Comparison of ENCODE assay signal across 10 cellular contexts in the genomic region with DNA sequence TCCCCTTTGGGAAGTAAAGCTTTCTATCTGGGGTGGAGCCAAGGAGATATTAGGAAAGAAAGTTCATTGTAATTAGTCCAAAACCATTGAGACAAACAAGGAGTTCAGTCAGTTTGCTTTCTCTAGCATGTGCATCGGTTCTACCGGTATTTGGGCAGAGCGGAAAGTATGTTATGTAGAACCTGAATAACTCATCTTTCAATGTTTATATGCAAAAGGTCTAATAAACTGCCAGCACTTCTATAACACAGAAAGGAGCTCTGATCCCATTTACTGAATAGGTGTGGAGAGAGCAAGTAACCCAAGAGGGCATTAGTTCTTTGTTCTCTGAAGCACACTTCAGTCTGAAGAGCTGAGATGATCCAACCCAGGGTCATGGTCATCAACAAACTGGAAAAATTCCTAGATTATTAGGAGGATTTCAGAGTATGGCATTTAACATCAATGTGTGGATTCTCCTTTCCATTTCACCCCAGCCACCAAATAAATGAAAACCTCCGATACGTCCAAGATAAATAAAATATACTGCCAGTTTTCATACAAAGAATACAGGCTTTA. TPM values are rescaled to one million over a fixed set of nuclear protein-coding genes. Genes with fewer than 3 reads are reported as not detected.
DNase-seq lines count a peak whose midpoint lies in the region; ATAC-seq and TF ChIP-seq lines count a peak whose summit lies in the region.
"Had no signal": no experiment of that assay in that cellular context is flagged by ENCODE, and none has a peak within 500 bp of the region (broad histone marks: within the 10 kb centered on the region; RNA-seq: fewer than 3 reads in every experiment).

No MANE protein-coding gene starts in this region.

- H3F3A ChIP-seq in PC-9 (ENCODE audit: insufficient read depth, low read depth), result peaks cover 28% of the 10 kb centered on the region

- H3K4me1 ChIP-seq in PC-9 (replicated peaks; ENCODE audit: insufficient read depth), result peaks cover 43% of the 10 kb centered on the region

- no peaks in the 10 kb centered on the region for H4K20me1 ChIP-seq in PC-9 (ENCODE audit: insufficient read depth)

- TSS peak; percentile 33 for BruUV-seq in PC-9 (replicated peaks; lab: Mats Ljungman, UMichigan)

- DNase-seq in EL, result peak; percentile 32
- DNase-seq in PC-9, result no peak
- no peak for DNase-seq in foreskin fibroblast
- no peak for DNase-seq in skeletal muscle cell (ENCODE audit: low read depth)
- DNase-seq in NCI-H2081 treated with DMSO at 0.1 percent for 48 hours (lab: John Stamatoyannopoulos, UW), result no peak
- no peak for DNase-seq in NCI-H1436 treated with DMSO at 0.1 percent for 48 hours (lab: John Stamatoyannopoulos, UW)
- DNase-seq in activated CD4-positive, alpha-beta T cell treated with anti-CD3 and anti-CD28 coated beads for 1 hour, result no peak

- H3K4me3 ChIP-seq in PC-9 (peak overlapping the region; percentile 98), foreskin fibroblast (ENCODE audit: low read depth in 1 of 2, low read length in 2 of 2) (peak overlapping the region; percentile 1 to 61), skeletal muscle cell (ENCODE audit: low read depth, low read length) (peak overlapping the region; percentile 70)
- H3K4me3 ChIP-seq: lung, SK-N-MC had no signal

- TF ChIP-seq CTCF in PC-9 (conservative IDR thresholded peaks at IDR 0.05) (no peak), foreskin fibroblast (IDR thresholded peaks at IDR 0.05; ENCODE audit: low read depth, low read length) (no peak)

- H3K79me2 ChIP-seq in PC-9 (ENCODE audit: low read depth), result peaks cover 95% of the 10 kb centered on the region

- no peaks in the 10 kb centered on the region for H3K9me2 ChIP-seq in PC-9 (ENCODE audit: insufficient read depth)

- no peaks in the 10 kb centered on the region; the same call in 1 of the 2 replicates for H3K9me3 ChIP-seq in PC-9 (ENCODE audit: insufficient read depth, low read depth)

- intact Hi-C loops in PC-9 (cut with micrococcal nuclease; ENCODE audit: unreplicated experiment), result loop anchor here (1.0 to 5.0 kb wide), 3 partner anchors 29 to 824 kb away; a partner anchor contains a TSS

- POLR2A ChIA-PET in PC-9 (lab: Charles Lee; ENCODE audit: unreplicated experiment), result interaction anchor here (0.6 to 1.7 kb wide), 10 partner anchors 9 to 358 kb away, joined by 3 to 12 read pairs (median 5); no protein-coding TSS in a partner anchor

- no peak overlapping the region for H2AFZ ChIP-seq in PC-9

- H3K27ac ChIP-seq in PC-9, result peak overlapping the region; percentile 85
- H3K27ac ChIP-seq: SK-N-MC had no signal

- H3K27me3 ChIP-seq in PC-9 (ENCODE audit: insufficient read depth, low read depth), result no peaks in the 10 kb centered on the region

- CTCF ChIA-PET in PC-9 (lab: Charles Lee), result no interaction called here

- no peak for ATAC-seq in GM19455 (IDR thresholded peaks at IDR 0.05; ENCODE audit: unreplicated experiment)

- peak overlapping the region; percentile 91 for H3K4me2 ChIP-seq in PC-9

- peaks cover 13% of the 10 kb centered on the region; the same call in 1 of the 2 replicates for H3K36me3 ChIP-seq in PC-9 (ENCODE audit: low read depth)

RNA-seq across cellular contexts. Expression of a gene that starts 3.6 kb away (rescaled TPM):
- 65.7 and 74.3 TPM in 2 replicates for total RNA-seq in PC-9 (2021)

Comparison
In these comparisons a context has a peak if more than half of its experiments do, and no peak if none do; other contexts are left out.
1. H3K4me3 ChIP-seq: peak in every context shown above with its lines; median percentile 98 in PC-9; 70 in skeletal muscle cell; 31 in foreskin fibroblast.